ENCODE assay signal across 32 cellular contexts in the genomic region with DNA sequence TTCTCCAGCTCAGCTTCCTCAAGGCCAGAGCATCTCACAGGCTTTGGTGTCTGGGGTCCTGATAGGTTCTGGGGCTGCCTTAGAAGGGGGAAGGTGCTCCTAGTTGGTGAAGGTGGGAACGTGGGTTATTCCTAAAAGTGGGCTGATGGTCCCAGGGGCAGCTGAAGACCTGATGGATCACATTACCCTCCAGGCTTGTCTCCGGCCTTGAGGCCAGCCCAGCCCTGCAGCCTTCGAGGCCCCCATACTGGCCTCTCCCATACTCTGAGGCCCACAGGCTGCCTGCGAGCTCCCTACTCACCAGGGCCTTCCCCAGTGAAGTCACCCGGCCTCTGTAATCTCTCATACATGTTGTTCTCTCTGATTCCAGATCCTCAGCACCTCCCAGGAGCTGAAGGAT. TPM values are rescaled to one million over a fixed set of nuclear protein-coding genes. Genes with fewer than 3 reads are reported as not detected.
"Had no signal": no experiment of that assay in that cellular context is flagged by ENCODE, and none has a peak within 500 bp of the region (broad histone marks: within the 10 kb centered on the region; RNA-seq: fewer than 3 reads in every experiment).

No MANE protein-coding gene starts in this region.

- H3K36me3 ChIP-seq: left lung, neutrophil, right atrium auricular region, right lobe of liver, thyroid gland, transverse colon, upper lobe of left lung, vagina had no signal

- H3K4me1 Mint-ChIP-seq: immature natural killer cell, naive B cell, neural crest cell had no signal

- H3K9ac ChIP-seq: parathyroid adenoma had no signal

- H3K27ac Mint-ChIP-seq: mesothelial cell of epicardium; naive B cell; natural killer cell; stimulated activated memory B cell treated with anti-CD40 and anti-IgM and Interleukin-4, amounts not matched to agents 10 μg/mL and 1 μg/mL and 100 μg/mL, for 72 hours; stimulated activated naive CD8-positive, alpha-beta T cell treated with anti-CD3 and anti-CD28 coated beads, Interleukin-15, amount 100 ng/mL, for 72 hours had no signal

- H3K27ac ChIP-seq: left lung, neutrophil, parathyroid adenoma, right atrium auricular region, right lobe of liver, testis, thyroid gland, transverse colon, upper lobe of left lung, vagina had no signal

- H3K36me3 Mint-ChIP-seq: immature natural killer cell; mesothelial cell of epicardium; naive B cell; natural killer cell; stimulated activated memory B cell treated with anti-CD40 and anti-IgM and Interleukin-4, amounts not matched to agents 10 μg/mL and 1 μg/mL and 100 μg/mL, for 72 hours had no signal

- H3K4me2 ChIP-seq: smooth muscle cell had no signal

- H3K4me3 ChIP-seq: left lung, lung, right atrium auricular region, right lobe of liver, smooth muscle cell, testis, thyroid gland, transverse colon, upper lobe of left lung, vagina had no signal

- H3K27me3 ChIP-seq: right atrium auricular region, right lobe of liver, testis, thyroid gland, transverse colon, upper lobe of left lung, vagina had no signal

- H3K9me3 ChIP-seq: left lung, neutrophil, right atrium auricular region, right lobe of liver, testis, thyroid gland, transverse colon, upper lobe of left lung, vagina had no signal

- H3K9me3 Mint-ChIP-seq: immature natural killer cell; mesothelial cell of epicardium; naive B cell; natural killer cell; neural crest cell; stimulated activated memory B cell treated with anti-CD40 and anti-IgM and Interleukin-4, amounts not matched to agents 10 μg/mL and 1 μg/mL and 100 μg/mL, for 72 hours; stimulated activated naive CD8-positive, alpha-beta T cell treated with anti-CD3 and anti-CD28 coated beads, Interleukin-15, amount 100 ng/mL, for 72 hours had no signal

- H2AFZ ChIP-seq: parathyroid adenoma had no signal

- H3K4me1 ChIP-seq: right lobe of liver, testis, thyroid gland had no signal

- H3K4me3 Mint-ChIP-seq: immature natural killer cell; mesothelial cell of epicardium; naive B cell; natural killer cell; neural crest cell; stimulated activated memory B cell treated with anti-CD40 and anti-IgM and Interleukin-4, amounts not matched to agents 10 μg/mL and 1 μg/mL and 100 μg/mL, for 72 hours; stimulated activated naive CD8-positive, alpha-beta T cell treated with anti-CD3 and anti-CD28 coated beads, Interleukin-15, amount 100 ng/mL, for 72 hours had no signal

- DNase-seq: head of caudate nucleus; hypothalamus; immature natural killer cell; kidney; left colon; left lung; naive B cell; natural killer cell; occipital lobe; right lobe of liver; stimulated activated CD4-positive, alpha-beta T cell treated with anti-CD3 and anti-CD28 coated beads, Interleukin-1b, Interleukin-23, amount 100 ng/mL, for 48 hours; stimulated activated CD4-positive, alpha-beta T cell treated with anti-CD3 and anti-CD28 coated beads, Interleukin-2, amount 100 ng/mL, for 48 hours; stimulated activated CD4-positive, alpha-beta T cell treated with anti-CD3 and anti-CD28 coated beads, Interleukin-4, amount 100 ng/mL, for 4 hours; stimulated activated CD8-positive, alpha-beta memory T cell treated with anti-CD3 and anti-CD28 coated beads, Interleukin-4, amount 100 ng/mL, for 48 hours; stimulated activated naive CD4-positive, alpha-beta T cell treated with Interleukin-2 at 50 U/mL for 16 hours; stimulated activated naive CD8-positive, alpha-beta T cell treated with anti-CD3 and anti-CD28 coated beads, Interleukin-15, amount 100 ng/mL, for 72 hours; testis; thyroid gland; transverse colon had no signal

RNA-seq across cellular contexts. Expression of a gene that starts 2.7 kb away (rescaled TPM):
- total RNA-seq: renal cortical epithelial cell had no signal
- polyA plus RNA-seq: immature natural killer cell had no signal

RNA-seq across cellular contexts. Expression of a gene that starts 26.7 kb away (rescaled TPM):
- total RNA-seq: mononuclear cell, natural killer cell, pulmonary artery endothelial cell had no signal
